In the genomic region with DNA sequence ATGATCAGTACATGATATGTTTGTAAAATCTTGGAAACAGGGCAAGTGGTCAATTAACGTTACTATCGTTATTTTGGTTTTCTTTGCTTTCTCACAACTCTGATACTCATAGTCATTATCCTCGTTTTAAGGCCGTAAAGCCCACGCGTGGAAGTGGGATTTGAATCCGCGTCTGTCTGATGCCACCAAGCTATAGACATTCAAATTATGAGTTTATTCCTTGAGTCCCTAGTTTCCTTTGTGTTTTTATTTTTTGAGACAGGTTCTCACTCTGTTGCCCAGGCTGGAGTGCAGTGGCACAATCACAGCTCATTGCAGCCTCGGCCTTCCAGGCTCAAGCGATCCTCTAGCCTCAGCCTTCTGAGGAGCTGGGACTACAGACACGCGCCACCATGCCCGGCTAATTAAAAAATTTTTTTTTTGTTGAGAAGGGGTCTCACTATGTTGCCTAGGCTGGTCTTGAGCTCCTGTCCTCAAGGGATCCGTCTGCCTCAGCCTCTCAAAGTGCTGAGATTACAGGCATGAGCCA, we compare ENCODE assay signal across 8 cellular contexts. TPM values are rescaled to one million over a fixed set of nuclear protein-coding genes. Genes with fewer than 3 reads are reported as not detected.
DNase-seq lines count a peak whose midpoint lies in the region; ATAC-seq, FAIRE-seq and TF ChIP-seq lines count a peak whose summit lies in the region.

No MANE protein-coding gene starts in this region.

- H2BK12ac ChIP-seq in neuronal stem cell (ENCODE audit: low read length), result no peak overlapping the region

- H3K79me2 ChIP-seq in OCI-LY1 (ENCODE audit: insufficient read depth, low read length), result peaks cover 39% of the 10 kb centered on the region

- no peaks in the 10 kb centered on the region for H4K20me1 ChIP-seq in OCI-LY1 (ENCODE audit: insufficient read depth, low read length)

- no peaks in the 10 kb centered on the region for H3K27me3 ChIP-seq in CD4-positive, alpha-beta memory T cell (ENCODE audit: insufficient read depth, low read length)
- H3K27me3 ChIP-seq in OCI-LY1 (ENCODE audit: insufficient read depth, low read length) (no peaks in the 10 kb centered on the region), endocrine pancreas (ENCODE audit: control insufficient read depth, insufficient read depth, low read length) (no peaks in the 10 kb centered on the region), neuronal stem cell (ENCODE audit: control insufficient read depth in 3 of 3, insufficient read depth in 3 of 3, low read depth in 1 of 3, low read length in 3 of 3) (no peaks in the 10 kb centered on the region)

- POLR2A ChIA-PET in CD4-positive, alpha-beta memory T cell (lab: Charles Lee; ENCODE audit: partially characterized antibody), result interaction anchor here (1.1 to 1.8 kb wide), 3 partner anchors 36 to 85 kb away, joined by 4 to 7 read pairs (median 4); partner anchors contain the start of genes EARS2, NDUFAB1, PLK1 and UBFD1

- H3K36me3 Mint-ChIP-seq in CD4-positive, alpha-beta memory T cell, result peaks cover 32 to 47% of the 10 kb centered on the region in 2 donors

- H3K9me3 ChIP-seq in CD4-positive, alpha-beta memory T cell (ENCODE audit: control insufficient read depth in 1 of 2, low read length in 2 of 2), result no peaks in the 10 kb centered on the region
- H3K9me3 ChIP-seq in OCI-LY1 (ENCODE audit: low read length) (no peaks in the 10 kb centered on the region), endocrine pancreas (ENCODE audit: control insufficient read depth, low read length) (no peaks in the 10 kb centered on the region), neuronal stem cell (replicated peaks in 1 of 2; ENCODE audit: control insufficient read depth in 2 of 2, insufficient read depth in 1 of 2, low read depth in 1 of 2, low read length in 2 of 2) (no peaks in the 10 kb centered on the region)

- no peak overlapping the region for H2BK120ac ChIP-seq in neuronal stem cell (ENCODE audit: low read depth, low read length)

- H4K91ac ChIP-seq in neuronal stem cell (ENCODE audit: low read depth, low read length, poor library complexity), result no peak overlapping the region

- H3K27me3 Mint-ChIP-seq in CD4-positive, alpha-beta memory T cell, result no peaks in the 10 kb centered on the region

- CTCF ChIA-PET in CD4-positive, alpha-beta memory T cell (lab: Charles Lee; ENCODE audit: partially characterized antibody), result interaction anchor here (0.6 kb wide), 1 partner anchor 371 kb away, joined by 3 read pairs; no protein-coding TSS in a partner anchor

- no peak overlapping the region for H4K8ac ChIP-seq in neuronal stem cell (ENCODE audit: low read depth, low read length)

- peak overlapping the region; percentile 97 for H3K9ac ChIP-seq in OCI-LY1 (ENCODE audit: low read length)
- H3K9ac ChIP-seq in endocrine pancreas (ENCODE audit: control insufficient read depth, insufficient read depth, low read length), result no peak overlapping the region
- no peak overlapping the region for H3K9ac ChIP-seq in neuronal stem cell (ENCODE audit: low read depth, low read length, poor library complexity)

- H3K27ac Mint-ChIP-seq in CD4-positive, alpha-beta memory T cell, result peak overlapping the region; percentile 96 to 99 (median 98)

- H3K4me3 Mint-ChIP-seq in CD4-positive, alpha-beta memory T cell, result peak overlapping the region; percentile 98 to 100 (median 99)

- intact Hi-C loops in CD4-positive, alpha-beta memory T cell (cut with micrococcal nuclease), result no loop called here

- no peak overlapping the region for H3K14ac ChIP-seq in neuronal stem cell (ENCODE audit: low read length)

- peak overlapping the region; percentile 85 for H3K27ac ChIP-seq in CD4-positive, alpha-beta memory T cell (ENCODE audit: low read depth, low read length)
- H3K27ac ChIP-seq in OCI-LY1 (ENCODE audit: low read depth, low read length, poor library complexity, severe bottlenecking), result peak overlapping the region; percentile 80
- H3K27ac ChIP-seq in neuronal stem cell (replicated peaks; ENCODE audit: low read length), result no peak overlapping the region

- H3K9me2 ChIP-seq in OCI-LY1 (ENCODE audit: low read depth, low read length), result no peaks in the 10 kb centered on the region

- H3K18ac ChIP-seq in neuronal stem cell (ENCODE audit: low read length), result no peak overlapping the region

- peaks cover 20% of the 10 kb centered on the region for H3K4me1 ChIP-seq in CD4-positive, alpha-beta memory T cell (ENCODE audit: insufficient read depth, low read length)
- H3K4me1 ChIP-seq in OCI-LY1 (ENCODE audit: insufficient read depth, low read length, severe bottlenecking) (peaks cover 26% of the 10 kb centered on the region), endocrine pancreas (ENCODE audit: control insufficient read depth, insufficient read depth, low read length) (no peaks in the 10 kb centered on the region), neuronal stem cell (ENCODE audit: control insufficient read depth in 2 of 2, insufficient read depth in 1 of 2, low read depth in 1 of 2, low read length in 2 of 2) (peaks cover 7 to 9% of the 10 kb centered on the region in 2 donors)

- H2AFZ ChIP-seq in OCI-LY1 (ENCODE audit: low read length) (no peak overlapping the region), neuronal stem cell (ENCODE audit: low read length) (peak overlapping the region; percentile 96)

- H3K4me2 ChIP-seq in OCI-LY1 (ENCODE audit: low read length) (peak overlapping the region; percentile 75), neuronal stem cell (ENCODE audit: insufficient read depth, low read length, poor library complexity, severe bottlenecking) (peak overlapping the region; percentile 69)

- H2AK5ac ChIP-seq in neuronal stem cell (ENCODE audit: low read depth, low read length), result no peak overlapping the region

- no peak for ATAC-seq in HG03342 (IDR thresholded peaks at IDR 0.05; ENCODE audit: unreplicated experiment)

- no peaks in the 10 kb centered on the region for H3F3A ChIP-seq in OCI-LY1 (ENCODE audit: insufficient read depth, low read length)

- no peak overlapping the region for H3K4ac ChIP-seq in neuronal stem cell (ENCODE audit: low read length)

- H3K23ac ChIP-seq in neuronal stem cell (ENCODE audit: low read depth, low read length, poor library complexity), result no peak overlapping the region

- H3K36me3 ChIP-seq in CD4-positive, alpha-beta memory T cell (ENCODE audit: insufficient read depth, low read length), result peaks cover 6% of the 10 kb centered on the region
- H3K36me3 ChIP-seq in OCI-LY1 (ENCODE audit: insufficient read depth, low read length) (peaks cover 57% of the 10 kb centered on the region), endocrine pancreas (ENCODE audit: control insufficient read depth, insufficient read depth, low read length) (no peaks in the 10 kb centered on the region), neuronal stem cell (replicated peaks in 1 of 2; ENCODE audit: control insufficient read depth in 2 of 2, insufficient read depth in 2 of 2, low read length in 2 of 2) (peaks cover 4 to 56% of the 10 kb centered on the region in 2 donors)

- H2BK5ac ChIP-seq in neuronal stem cell (ENCODE audit: low read length), result no peak overlapping the region

- no peaks in the 10 kb centered on the region for H3K9me3 Mint-ChIP-seq in CD4-positive, alpha-beta memory T cell

- WGBS in neuronal stem cell (ENCODE audit: extremely low coverage in 2 of 2, insufficient read length in 2 of 2, insufficient replicate concordance in 1 of 2), 2 donors, result no CpG with 5 or more reads among the region's 14 CpGs

- peaks cover 29 to 57% (median 44%) of the 10 kb centered on the region in 4 donors for H3K4me1 Mint-ChIP-seq in CD4-positive, alpha-beta memory T cell

- peaks cover 8% of the 10 kb centered on the region for H3K79me1 ChIP-seq in neuronal stem cell (ENCODE audit: low read depth, low read length)

- H3K4me3 ChIP-seq in CD4-positive, alpha-beta memory T cell (ENCODE audit: low read length in 2 of 2), result peak overlapping the region; percentile 82 to 100
- H3K4me3 ChIP-seq in OCI-LY1 (ENCODE audit: low read depth, low read length, poor library complexity, severe bottlenecking) (peak overlapping the region; percentile 93), endocrine pancreas (ENCODE audit: control insufficient read depth, insufficient read depth, low read length) (peak overlapping the region; percentile 69), neuronal stem cell (ENCODE audit: low read length in 2 of 2) (peak overlapping the region; percentile 87 to 96)

- FAIRE-seq in GM19239 (lab: Jason Lieb, UNC), result no peak

- no peak for TF ChIP-seq CTCF in OCI-LY1 (IDR thresholded peaks at IDR 0.05; ENCODE audit: low read length)

- no peak overlapping the region for H2BK15ac ChIP-seq in neuronal stem cell (ENCODE audit: low read length)

- peak in 1 of 5 donors; percentile 29 for DNase-seq in CD4-positive, alpha-beta memory T cell
- no peak for DNase-seq in neuronal stem cell (ENCODE audit: low spot score)
- DNase-seq in GM19239 (ENCODE audit: insufficient read length, low spot score), result no peak
- no peak for DNase-seq in germinal center (ENCODE audit: low spot score)
- DNase-seq in hippocampal formation (lab: John Stamatoyannopoulos, UW), result no peak

RNA-seq across cellular contexts. Expression of gene DCTN5, which starts 1.0 kb away (rescaled TPM):
- total RNA-seq in CD4-positive, alpha-beta memory T cell, result 10 to 100 TPM; 55.8 to 60.2 TPM
- 10 to 100 TPM; 55.9 to 59.5 TPM for polyA plus RNA-seq in CD4-positive, alpha-beta memory T cell
- polyA plus RNA-seq in neuronal stem cell (2013, experiment 1 of 2), result 28.2 TPM
- 30.8 TPM for polyA plus RNA-seq in neuronal stem cell (2013, experiment 2 of 2)

RNA-seq across cellular contexts. Expression of gene PALB2, which starts 1.2 kb away (rescaled TPM):
- total RNA-seq in CD4-positive, alpha-beta memory T cell, result 10 to 100 TPM; 12.4 to 15.0 TPM
- polyA plus RNA-seq in CD4-positive, alpha-beta memory T cell, result 1 to 10 TPM; 5.4 to 7.2 TPM
- 17.5 TPM for polyA plus RNA-seq in neuronal stem cell (2013, experiment 1 of 2)
- polyA plus RNA-seq in neuronal stem cell (2013, experiment 2 of 2), result 19.2 TPM

RNA-seq across cellular contexts. Expression of gene PLK1, which starts 36.4 kb away (rescaled TPM):
- 1 to 10 TPM; 3.0 to 3.5 TPM for total RNA-seq in CD4-positive, alpha-beta memory T cell
- under 1 TPM in 1 of 2 donors, not detected in 1; 0.18 TPM for polyA plus RNA-seq in CD4-positive, alpha-beta memory T cell
- polyA plus RNA-seq in neuronal stem cell (2013, experiment 1 of 2), result 185 TPM
- polyA plus RNA-seq in neuronal stem cell (2013, experiment 2 of 2), result 183 TPM

RNA-seq across cellular contexts. Expression of gene NDUFAB1, which starts 46.2 kb away (rescaled TPM):
- 10 to 100 TPM; 45.4 to 45.7 TPM for total RNA-seq in CD4-positive, alpha-beta memory T cell
- polyA plus RNA-seq in CD4-positive, alpha-beta memory T cell, result 100 to 1,000 TPM; 197 to 241 TPM
- 209 TPM for polyA plus RNA-seq in neuronal stem cell (2013, experiment 1 of 2)
- 214 TPM for polyA plus RNA-seq in neuronal stem cell (2013, experiment 2 of 2)
